In genomic region chr15:96051598-96051997, GRCh38 we compare ENCODE assay signal across 2 cellular contexts.
TF ChIP-seq lines count a peak whose summit lies in the region.

No MANE protein-coding gene starts in this region.

TF ChIP-seq in GM23338, 12 proteins besides CTCF, POLR2A, EP300 and RAD21:
- TF ChIP-seq ZNF462 (CRISPR knock-in tag; IDR thresholded peaks at IDR 0.05) (no peak), POLR2AphosphoS5 (IDR thresholded peaks at IDR 0.05; ENCODE audit: low read depth) (no peak), ZNF114 (CRISPR knock-in tag; IDR thresholded peaks at IDR 0.05) (no peak), NANOG (IDR thresholded peaks at IDR 0.05; ENCODE audit: borderline replicate concordance) (no peak), EZH2phosphoT487 (IDR thresholded peaks at IDR 0.05; ENCODE audit: unreplicated experiment) (no peak), ZNF331 (CRISPR knock-in tag; IDR thresholded peaks at IDR 0.05; ENCODE audit: low read depth) (no peak), REST (IDR thresholded peaks at IDR 0.05; ENCODE audit: unreplicated experiment) (no peak), ETS1 (IDR thresholded peaks at IDR 0.05) (no peak), STAT1 (IDR thresholded peaks at IDR 0.05; ENCODE audit: unreplicated experiment) (no peak), CREB1 (CRISPR knock-in tag; IDR thresholded peaks at IDR 0.05; ENCODE audit: low read depth) (no peak), EZH2 (IDR thresholded peaks at IDR 0.05; ENCODE audit: low read depth, unreplicated experiment) (no peak), JUNB (IDR thresholded peaks at IDR 0.05; ENCODE audit: unreplicated experiment) (no peak)
TF ChIP-seq in GM23338: peak in this region for 0.

TF ChIP-seq in K562, 482 proteins besides CTCF, POLR2A, EP300 and RAD21 (continued from another document):
- no peak for TF ChIP-seq RBFOX2 (IDR thresholded peaks at IDR 0.05; ENCODE audit: low read depth, low read length)
- TF ChIP-seq BRF1 (IDR thresholded peaks at IDR 0.05; ENCODE audit: borderline replicate concordance, extremely low read depth, insufficient read length) = no peak
- no peak for TF ChIP-seq HNRNPUL1 (IDR thresholded peaks at IDR 0.05; ENCODE audit: low read length)
- TF ChIP-seq ZHX1 (conservative IDR thresholded peaks at IDR 0.05; ENCODE audit: low read length) = no peak
- no peak for TF ChIP-seq NR2C1 (IDR thresholded peaks at IDR 0.05)
- TF ChIP-seq NR2C1 (tag; IDR thresholded peaks at IDR 0.05) = no peak
- no peak for TF ChIP-seq SMARCB1 (IDR thresholded peaks at IDR 0.05; ENCODE audit: insufficient read length, low read depth)
- no peak for TF ChIP-seq ZNF551 (CRISPR knock-in tag; IDR thresholded peaks at IDR 0.05)
- no peak for TF ChIP-seq ZNF79 (CRISPR knock-in tag; IDR thresholded peaks at IDR 0.05; ENCODE audit: low read depth)
- no peak for TF ChIP-seq TEAD4 (IDR thresholded peaks at IDR 0.05; ENCODE audit: low read length)
- no peak for TF ChIP-seq TEAD4 (CRISPR knock-in tag; IDR thresholded peaks at IDR 0.05; ENCODE audit: borderline replicate concordance)
- no peak for TF ChIP-seq HDAC1 (IDR thresholded peaks at IDR 0.05)
- TF ChIP-seq POLR3A (IDR thresholded peaks at IDR 0.05; ENCODE audit: borderline replicate concordance, extremely low read depth, insufficient read depth, insufficient read length) = no peak
